Comparison of ENCODE assay signal across 13 cellular contexts in genomic region chr1:196910208-196910607, GRCh38. TPM values are rescaled to one million over a fixed set of nuclear protein-coding genes. Genes with fewer than 3 reads are reported as not detected.
DNase-seq lines count a peak whose midpoint lies in the region; ATAC-seq and TF ChIP-seq lines count a peak whose summit lies in the region.
"Had no signal": no experiment of that assay in that cellular context is flagged by ENCODE, and none has a peak within 500 bp of the region (broad histone marks: within the 10 kb centered on the region; RNA-seq: fewer than 3 reads in every experiment).

No MANE protein-coding gene starts in this region.

- CTCF ChIA-PET in CD8-positive, alpha-beta T cell (lab: Charles Lee) = no interaction called here

- no peak for TF ChIP-seq CTCF in CD8-positive, alpha-beta T cell (IDR thresholded peaks at IDR 0.05)

- H3K9me3 ChIP-seq in CD8-positive, alpha-beta T cell (ENCODE audit: low read length) = no peaks in the 10 kb centered on the region
- H3K9me3 ChIP-seq: SJCRH30 had no signal

- H3K36me3 Mint-ChIP-seq in CD8-positive, alpha-beta T cell = no peaks in the 10 kb centered on the region

- no peaks in the 10 kb centered on the region for H3K27me3 Mint-ChIP-seq in CD8-positive, alpha-beta T cell (ENCODE audit: low read depth)

- POLR2A ChIA-PET in CD8-positive, alpha-beta T cell (lab: Charles Lee) = no interaction called here

- peak; percentile 27 for DNase-seq in DMS 273 (lab: John Stamatoyannopoulos, UW; ENCODE audit: unreplicated experiment)
- no peak for DNase-seq in DMS 273 treated with DMSO at 0.1 percent for 48 hours (lab: John Stamatoyannopoulos, UW)
- DNase-seq in HT-29 (ENCODE audit: low spot score) = peak; percentile 10
- peak; percentile 10 for DNase-seq in astrocyte of the hippocampus (ENCODE audit: low read depth, low spot score)
- no peak for DNase-seq in left lobe of liver (ENCODE audit: low spot score)
- no peak for DNase-seq in CD8-positive, alpha-beta T cell
- DNase-seq: NCI-H1105 treated with DMSO at 0.1 percent for 48 hours, SJCRH30 had no signal

- no peaks in the 10 kb centered on the region for H3K4me1 ChIP-seq in CD8-positive, alpha-beta T cell (ENCODE audit: insufficient read depth, low read length)
- H3K4me1 ChIP-seq: SJCRH30 had no signal

- no peak overlapping the region for H3K4me3 Mint-ChIP-seq in CD8-positive, alpha-beta T cell

- no peaks in the 10 kb centered on the region for H3K9me3 Mint-ChIP-seq in CD8-positive, alpha-beta T cell

- peak; percentile 41 for ATAC-seq in left lobe of liver
- no peak for ATAC-seq in CD8-positive, alpha-beta T cell
- ATAC-seq in HG03439 (IDR thresholded peaks at IDR 0.05; ENCODE audit: unreplicated experiment) = no peak
- ATAC-seq in HG03520 (IDR thresholded peaks at IDR 0.05; ENCODE audit: unreplicated experiment) = no peak

- no peaks in the 10 kb centered on the region for H3K4me1 Mint-ChIP-seq in CD8-positive, alpha-beta T cell (ENCODE audit: low read depth)

- H3K27ac ChIP-seq in CD8-positive, alpha-beta T cell (ENCODE audit: low read depth, low read length) = no peak overlapping the region
- H3K27ac ChIP-seq: 22Rv1, SJCRH30 had no signal

- intact Hi-C loops in CD8-positive, alpha-beta T cell (cut with DNase I, micrococcal nuclease) = no loop called here

- no peaks in the 10 kb centered on the region for H3K27me3 ChIP-seq in CD8-positive, alpha-beta T cell (ENCODE audit: insufficient read depth, low read length)
- H3K27me3 ChIP-seq: SJCRH30 had no signal

- no peak overlapping the region for H3K27ac Mint-ChIP-seq in CD8-positive, alpha-beta T cell

- H3K36me3 ChIP-seq in CD8-positive, alpha-beta T cell (ENCODE audit: insufficient read depth, low read length) = no peaks in the 10 kb centered on the region
- H3K36me3 ChIP-seq: SJCRH30 had no signal

- no peak overlapping the region for H3K4me3 ChIP-seq in CD8-positive, alpha-beta T cell (ENCODE audit: low read depth, low read length)
- H3K4me3 ChIP-seq: SJCRH30, smooth muscle cell had no signal

RNA-seq across cellular contexts. Expression of gene CFHR4, which starts 22.4 kb away (rescaled TPM):
- not detected in 2 replicates for total RNA-seq in HT-29 (2014; rRNA removed; shearing (Covaris generic))
- 97.9 TPM for total RNA-seq in left lobe of liver
- total RNA-seq in CD8-positive, alpha-beta T cell = not detected
- total RNA-seq: omental fat pad, SJCRH30, smooth muscle cell had no signal

RNA-seq across cellular contexts. Expression of gene CFHR2, which starts 33.3 kb away (rescaled TPM):
- total RNA-seq in HT-29 (2014; rRNA removed; shearing (Covaris generic)) = not detected in 2 replicates
- 295 TPM for total RNA-seq in left lobe of liver
- total RNA-seq in CD8-positive, alpha-beta T cell = not detected
- total RNA-seq: omental fat pad, SJCRH30, smooth muscle cell had no signal

Comparison
In these comparisons a context has a peak if more than half of its experiments do, and no peak if none do; other contexts are left out.
1. DNase-seq: peak in DMS 273 (single experiment), HT-29 (single experiment) and astrocyte of the hippocampus (single experiment); none in DMS 273 treated with DMSO at 0.1 percent for 48 hours (single experiment), left lobe of liver (single experiment) and CD8-positive, alpha-beta T cell (0 of 7).
2. RNA of gene CFHR4, which starts 22.4 kb away (total RNA-seq): 97.9 TPM in left lobe of liver (single experiment); not detected in HT-29 and not detected in CD8-positive, alpha-beta T cell; every median in the first group is over 10 times any median in the second.
3. RNA of gene CFHR2, which starts 33.3 kb away (total RNA-seq): 295 TPM in left lobe of liver (single experiment); not detected in CD8-positive, alpha-beta T cell and not detected in HT-29; every median in the first group is over 100 times any median in the second.